In the genomic region with DNA sequence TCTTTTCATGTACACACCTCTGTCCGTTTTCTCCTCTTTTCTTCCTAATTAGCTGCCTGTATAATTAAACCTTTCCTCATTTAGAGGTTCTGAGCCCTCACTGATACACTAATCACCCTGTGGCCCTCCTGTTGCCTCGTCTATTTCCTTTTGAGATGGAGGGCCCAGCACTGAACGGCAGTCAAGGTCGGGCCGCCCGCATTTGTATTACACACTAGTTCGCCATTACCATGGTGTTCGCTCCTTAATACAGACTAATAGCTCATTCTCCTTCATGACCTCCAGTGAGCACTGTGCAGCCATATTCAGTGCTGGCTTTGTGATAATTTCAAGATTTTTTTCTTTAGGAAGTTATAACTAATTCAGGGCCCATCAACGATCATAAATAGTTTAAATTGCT, we compare ENCODE assay signal across 23 cellular contexts.
"Had no signal": no experiment of that assay in that cellular context is flagged by ENCODE, and none has a peak within 500 bp of the region (broad histone marks: within the 10 kb centered on the region; RNA-seq: fewer than 3 reads in every experiment).

No MANE protein-coding gene starts in this region.

- DNase-seq: activated CD4-positive, alpha-beta T cell treated with anti-CD3 and anti-CD28 coated beads for 36 hours; activated CD4-positive, CD25-positive, alpha-beta regulatory T cell; activated CD8-positive, alpha-beta T cell treated with anti-CD3 and anti-CD28 coated beads, Interleukin-2, amount 10 ng/mL, durations not matched to agents 7 days and 5 days; activated effector memory CD4-positive, alpha-beta T cell treated with anti-CD3 and anti-CD28 coated beads, Interleukin-2, amount 50 U/mL, for 16 hours; activated naive CD4-positive, alpha-beta T cell treated with anti-CD3 and anti-CD28 coated beads for 36 hours; activated naive CD8-positive, alpha-beta T cell treated with anti-CD3 and anti-CD28 coated beads for 36 hours; caudate nucleus; left lung; lower lobe of right lung; mucosa of descending colon; stimulated activated CD4-positive, alpha-beta T cell treated with anti-CD3 and anti-CD28 coated beads, Interleukin-12 subunit alpha, Interleukin-12 subunit beta, amount 100 ng/mL, for 4 hours; stimulated activated CD4-positive, alpha-beta T cell treated with anti-CD3 and anti-CD28 coated beads, Interleukin-4, amount 100 ng/mL, for 24 hours; substantia nigra; T-helper 17 cell; T1000; upper lobe of left lung had no signal

- H3K36me3 ChIP-seq: ascending aorta, esophagus muscularis mucosa, left lung, lower lobe of right lung, upper lobe of left lung, vagina had no signal

- H3K36me3 Mint-ChIP-seq: activated naive CD8-positive, alpha-beta T cell treated with anti-CD3 and anti-CD28 coated beads for 36 hours; natural killer cell treated with Interleukin-12 subunit alpha and Interleukin-12 subunit beta and Interleukin-15 and Interleukin-18, amount 100 ng/mL, for 72 hours; stimulated activated effector memory CD8-positive, alpha-beta T cell treated with anti-CD3 and anti-CD28 coated beads, Interleukin-12 subunit alpha, Interleukin-12 subunit beta, amount 100 ng/mL, for 72 hours had no signal

- H3K4me3 Mint-ChIP-seq: activated CD4-positive, alpha-beta T cell treated with anti-CD3 and anti-CD28 coated beads for 36 hours; activated CD8-positive, alpha-beta T cell treated with anti-CD3 and anti-CD28 coated beads, Interleukin-2, amount 10 ng/mL, durations not matched to agents 7 days and 5 days; activated naive CD4-positive, alpha-beta T cell treated with anti-CD3 and anti-CD28 coated beads for 36 hours; activated naive CD8-positive, alpha-beta T cell treated with anti-CD3 and anti-CD28 coated beads for 36 hours; natural killer cell treated with Interleukin-12 subunit alpha and Interleukin-12 subunit beta and Interleukin-15 and Interleukin-18, amount 100 ng/mL, for 72 hours; stimulated activated effector memory CD8-positive, alpha-beta T cell treated with anti-CD3 and anti-CD28 coated beads, Interleukin-12 subunit alpha, Interleukin-12 subunit beta, amount 100 ng/mL, for 72 hours; stimulated activated naive CD8-positive, alpha-beta T cell treated with anti-CD3 and anti-CD28 coated beads, Interleukin-15, Interleukin-2, amounts not matched to agents 100 ng/mL and 50 ng/mL, for 24 hours; T-helper 17 cell had no signal

- H3K4me1 Mint-ChIP-seq: stimulated activated effector memory CD8-positive, alpha-beta T cell treated with anti-CD3 and anti-CD28 coated beads, Interleukin-12 subunit alpha, Interleukin-12 subunit beta, amount 100 ng/mL, for 72 hours; T-helper 17 cell had no signal

- H3K9me3 ChIP-seq: ascending aorta, esophagus muscularis mucosa, left lung, lower lobe of right lung, mucosa of descending colon, upper lobe of left lung, vagina had no signal

- H3K4me1 ChIP-seq: left lung, lower lobe of right lung, upper lobe of left lung, vagina had no signal

- ATAC-seq: activated CD4-positive, alpha-beta T cell treated with anti-CD3 and anti-CD28 coated beads for 36 hours; activated CD8-positive, alpha-beta T cell treated with anti-CD3 and anti-CD28 coated beads, Interleukin-2, amount 10 ng/mL, durations not matched to agents 7 days and 5 days; left lung; lower lobe of right lung; mucosa of descending colon; natural killer cell treated with Interleukin-12 subunit alpha and Interleukin-12 subunit beta and Interleukin-15 and Interleukin-18, amount 100 ng/mL, for 72 hours; stimulated activated effector memory CD8-positive, alpha-beta T cell treated with anti-CD3 and anti-CD28 coated beads, Interleukin-12 subunit alpha, Interleukin-12 subunit beta, amount 100 ng/mL, for 72 hours; T-helper 17 cell had no signal

- H3K27me3 ChIP-seq: ascending aorta, upper lobe of left lung, vagina had no signal

- H3K27ac Mint-ChIP-seq: activated CD4-positive, alpha-beta T cell treated with anti-CD3 and anti-CD28 coated beads for 36 hours; activated CD8-positive, alpha-beta T cell treated with anti-CD3 and anti-CD28 coated beads, Interleukin-2, amount 10 ng/mL, durations not matched to agents 7 days and 5 days; activated naive CD4-positive, alpha-beta T cell treated with anti-CD3 and anti-CD28 coated beads for 36 hours; activated naive CD8-positive, alpha-beta T cell treated with anti-CD3 and anti-CD28 coated beads for 36 hours; natural killer cell treated with Interleukin-12 subunit alpha and Interleukin-12 subunit beta and Interleukin-15 and Interleukin-18, amount 100 ng/mL, for 72 hours; stimulated activated effector memory CD8-positive, alpha-beta T cell treated with anti-CD3 and anti-CD28 coated beads, Interleukin-12 subunit alpha, Interleukin-12 subunit beta, amount 100 ng/mL, for 72 hours; stimulated activated naive CD8-positive, alpha-beta T cell treated with anti-CD3 and anti-CD28 coated beads, Interleukin-15, Interleukin-2, amounts not matched to agents 100 ng/mL and 50 ng/mL, for 24 hours; T-helper 17 cell had no signal

- H3K4me3 ChIP-seq: ascending aorta, esophagus muscularis mucosa, left lung, lower lobe of right lung, mucosa of descending colon, skin epidermis, upper lobe of left lung, vagina had no signal

- H3K9me3 Mint-ChIP-seq: activated naive CD4-positive, alpha-beta T cell treated with anti-CD3 and anti-CD28 coated beads for 36 hours; activated naive CD8-positive, alpha-beta T cell treated with anti-CD3 and anti-CD28 coated beads for 36 hours; natural killer cell treated with Interleukin-12 subunit alpha and Interleukin-12 subunit beta and Interleukin-15 and Interleukin-18, amount 100 ng/mL, for 72 hours; stimulated activated effector memory CD8-positive, alpha-beta T cell treated with anti-CD3 and anti-CD28 coated beads, Interleukin-12 subunit alpha, Interleukin-12 subunit beta, amount 100 ng/mL, for 72 hours; stimulated activated naive CD8-positive, alpha-beta T cell treated with anti-CD3 and anti-CD28 coated beads, Interleukin-15, Interleukin-2, amounts not matched to agents 100 ng/mL and 50 ng/mL, for 24 hours had no signal

- H3K27ac ChIP-seq: ascending aorta, esophagus muscularis mucosa, left lung, lower lobe of right lung, skin epidermis, upper lobe of left lung, vagina had no signal
